ENCODE assay signal across 11 cellular contexts in genomic region chr14:59306775-59307174, GRCh38.
A peak's percentile ranks its signal among the peaks of the same experiment; 100 is the strongest.
DNase-seq lines count a peak whose midpoint lies in the region; ATAC-seq and TF ChIP-seq lines count a peak whose summit lies in the region.
"Had no signal": no experiment of that assay in that cellular context is flagged by ENCODE, and none has a peak within 500 bp of the region (broad histone marks: within the 10 kb centered on the region; RNA-seq: fewer than 3 reads in every experiment).

No MANE protein-coding gene starts in this region.

- ATAC-seq in GM18511 (IDR thresholded peaks at IDR 0.05; ENCODE audit: unreplicated experiment) = no peak
- ATAC-seq in HG03097 (IDR thresholded peaks at IDR 0.05; ENCODE audit: low FRiP score, unreplicated experiment) = no peak

- H3K27ac ChIP-seq in epithelial cell of prostate = peak overlapping the region; percentile 73
- H3K27ac ChIP-seq in colonic mucosa = no peak overlapping the region

- H3K36me3 ChIP-seq in colonic mucosa = no peaks in the 10 kb centered on the region
- H3K36me3 ChIP-seq: stomach had no signal

- intact Hi-C loops in activated T-helper 2 cell treated with anti-CD3 and anti-CD28 coated beads, Interferon-gamma antibody, Interleukin-2, Interleukin-4, amounts not matched to agents 10 μg/mL and 5 μg/mL and 100 μg/mL, durations not matched to agents 14 hours and 24 hours and 36 hours (cut with micrococcal nuclease) = no loop called here
- intact Hi-C loops in colonic mucosa (cut with DNase I) = no loop called here

- DNase-seq in Daoy (ENCODE audit: low read depth) (peak; percentile 80), NOMO-1 (lab: John Stamatoyannopoulos, UW; ENCODE audit: unreplicated experiment in 2 of 2) (peak; percentile 37 to 60), epithelial cell of prostate (ENCODE audit: low read depth, low spot score) (peak; percentile 81), osteocyte (ENCODE audit: extremely low spot score, unreplicated experiment) (no peak), colonic mucosa (no peak)
- DNase-seq in activated T-helper 2 cell treated with anti-CD3 and anti-CD28 coated beads, Interferon-gamma antibody, Interleukin-2, Interleukin-4, amounts not matched to agents 10 μg/mL and 5 μg/mL and 100 μg/mL, durations not matched to agents 14 hours and 24 hours and 36 hours (ENCODE audit: low spot score) = no peak
- DNase-seq: activated naive CD4-positive, alpha-beta T cell treated with Interleukin-2 at 50 U/mL for 16 hours; SIG-M5; stomach had no signal

- peaks cover 63% of the 10 kb centered on the region for H3K4me1 Mint-ChIP-seq in osteocyte (ENCODE audit: unreplicated experiment)
- peaks cover 15% of the 10 kb centered on the region for H3K4me1 Mint-ChIP-seq in activated T-helper 2 cell treated with anti-CD3 and anti-CD28 coated beads, Interferon-gamma antibody, Interleukin-2, Interleukin-4, amounts not matched to agents 10 μg/mL and 5 μg/mL and 100 μg/mL, durations not matched to agents 14 hours and 24 hours and 36 hours (ENCODE audit: low read depth)

- H3K4me3 Mint-ChIP-seq in osteocyte (ENCODE audit: unreplicated experiment) = no peak overlapping the region
- no peak overlapping the region for H3K4me3 Mint-ChIP-seq in activated T-helper 2 cell treated with anti-CD3 and anti-CD28 coated beads, Interferon-gamma antibody, Interleukin-2, Interleukin-4, amounts not matched to agents 10 μg/mL and 5 μg/mL and 100 μg/mL, durations not matched to agents 14 hours and 24 hours and 36 hours (ENCODE audit: low read depth)

- no peak for TF ChIP-seq CTCF in osteocyte (IDR thresholded peaks at IDR 0.05)
- TF ChIP-seq CTCF in colonic mucosa (IDR thresholded peaks at IDR 0.05) = no peak

- no peaks in the 10 kb centered on the region for H3K9me3 Mint-ChIP-seq in osteocyte (ENCODE audit: unreplicated experiment)
- no peaks in the 10 kb centered on the region for H3K9me3 Mint-ChIP-seq in activated T-helper 2 cell treated with anti-CD3 and anti-CD28 coated beads, Interferon-gamma antibody, Interleukin-2, Interleukin-4, amounts not matched to agents 10 μg/mL and 5 μg/mL and 100 μg/mL, durations not matched to agents 14 hours and 24 hours and 36 hours

- H3K4me3 ChIP-seq in colonic mucosa = no peak overlapping the region
- H3K4me3 ChIP-seq: stomach had no signal

- H3K9me3 ChIP-seq in colonic mucosa = no peaks in the 10 kb centered on the region
- H3K9me3 ChIP-seq: stomach had no signal

- no peaks in the 10 kb centered on the region for H3K27me3 ChIP-seq in colonic mucosa
- H3K27me3 ChIP-seq: stomach had no signal

- peak overlapping the region; percentile 87 for H3K27ac Mint-ChIP-seq in osteocyte (ENCODE audit: unreplicated experiment)
- H3K27ac Mint-ChIP-seq in activated T-helper 2 cell treated with anti-CD3 and anti-CD28 coated beads, Interferon-gamma antibody, Interleukin-2, Interleukin-4, amounts not matched to agents 10 μg/mL and 5 μg/mL and 100 μg/mL, durations not matched to agents 14 hours and 24 hours and 36 hours = no peak overlapping the region

- no peak overlapping the region for H3K9ac ChIP-seq in colonic mucosa (ENCODE audit: low read depth in 2 of 2, low read length in 2 of 2)

- no peaks in the 10 kb centered on the region for H3K27me3 Mint-ChIP-seq in osteocyte (ENCODE audit: unreplicated experiment)
- H3K27me3 Mint-ChIP-seq in activated T-helper 2 cell treated with anti-CD3 and anti-CD28 coated beads, Interferon-gamma antibody, Interleukin-2, Interleukin-4, amounts not matched to agents 10 μg/mL and 5 μg/mL and 100 μg/mL, durations not matched to agents 14 hours and 24 hours and 36 hours (ENCODE audit: low read depth) = no peaks in the 10 kb centered on the region

- no peaks in the 10 kb centered on the region for H3K4me1 ChIP-seq in colonic mucosa

- no peaks in the 10 kb centered on the region for H3K36me3 Mint-ChIP-seq in osteocyte (ENCODE audit: unreplicated experiment)
- H3K36me3 Mint-ChIP-seq in activated T-helper 2 cell treated with anti-CD3 and anti-CD28 coated beads, Interferon-gamma antibody, Interleukin-2, Interleukin-4, amounts not matched to agents 10 μg/mL and 5 μg/mL and 100 μg/mL, durations not matched to agents 14 hours and 24 hours and 36 hours (ENCODE audit: low read depth) = no peaks in the 10 kb centered on the region

Comparison
In these comparisons a context has a peak if more than half of its experiments do, and no peak if none do; other contexts are left out.
1. DNase-seq: peak in Daoy (single experiment), NOMO-1 (2 of 2) and epithelial cell of prostate (single experiment); none in osteocyte (single experiment), activated T-helper 2 cell treated with anti-CD3 and anti-CD28 coated beads, Interferon-gamma antibody, Interleukin-2, Interleukin-4, amounts not matched to agents 10 μg/mL and 5 μg/mL and 100 μg/mL, durations not matched to agents 14 hours and 24 hours and 36 hours (single experiment) and colonic mucosa (single experiment).